Comparison of ENCODE assay signal across 12 cellular contexts in genomic region chr19:2394054-2394668, GRCh38. TPM values are rescaled to one million over a fixed set of nuclear protein-coding genes. Genes with fewer than 3 reads are reported as not detected.
DNase-seq lines count a peak whose midpoint lies in the region; ATAC-seq and TF ChIP-seq lines count a peak whose summit lies in the region.
"Had no signal": no experiment of that assay in that cellular context is flagged by ENCODE, and none has a peak within 500 bp of the region (broad histone marks: within the 10 kb centered on the region; RNA-seq: fewer than 3 reads in every experiment).

No MANE protein-coding gene starts in this region.

- H3K4me3 ChIP-seq in CD4-positive, alpha-beta memory T cell (ENCODE audit: low read length in 2 of 2): no peak overlapping the region
- no peak overlapping the region for H3K4me3 ChIP-seq in ovary
- H3K4me3 ChIP-seq in hepatocyte: no peak overlapping the region

- no peaks in the 10 kb centered on the region for H3K9me3 Mint-ChIP-seq in CD4-positive, alpha-beta memory T cell

- H3K79me2 ChIP-seq in hepatocyte: no peaks in the 10 kb centered on the region

- no peaks in the 10 kb centered on the region for H3K36me3 Mint-ChIP-seq in CD4-positive, alpha-beta memory T cell
- H3K36me3 Mint-ChIP-seq in T-helper 17 cell (ENCODE audit: low read depth): peaks cover 2% of the 10 kb centered on the region

- peak overlapping the region in 2 of 7 donors; percentile 66 to 78 for H3K27ac Mint-ChIP-seq in CD4-positive, alpha-beta memory T cell
- no peak overlapping the region for H3K27ac Mint-ChIP-seq in T-helper 17 cell

- H4K20me1 ChIP-seq in hepatocyte (ENCODE audit: insufficient read depth, poor library complexity, severe bottlenecking): no peaks in the 10 kb centered on the region

- peaks cover 2% of the 10 kb centered on the region in 2 donors for H3K27me3 Mint-ChIP-seq in CD4-positive, alpha-beta memory T cell
- peaks cover 18% of the 10 kb centered on the region for H3K27me3 Mint-ChIP-seq in T-helper 17 cell

- peak overlapping the region in 5 of 8 donors; percentile 49 to 86 (median 70) for H3K4me3 Mint-ChIP-seq in CD4-positive, alpha-beta memory T cell
- H3K4me3 Mint-ChIP-seq in T-helper 17 cell: no peak overlapping the region
- H3K4me3 Mint-ChIP-seq: neural crest cell had no signal

- no peaks in the 10 kb centered on the region for H3K27me3 ChIP-seq in CD4-positive, alpha-beta memory T cell (ENCODE audit: insufficient read depth, low read length)
- H3K27me3 ChIP-seq in ovary: no peaks in the 10 kb centered on the region
- no peaks in the 10 kb centered on the region for H3K27me3 ChIP-seq in hepatocyte

- no peaks in the 10 kb centered on the region for H3K9me3 ChIP-seq in CD4-positive, alpha-beta memory T cell (ENCODE audit: control insufficient read depth in 1 of 2, low read length in 2 of 2)
- H3K9me3 ChIP-seq in T-helper 17 cell (ENCODE audit: control insufficient read depth, low read length, poor library complexity, severe bottlenecking) (no peaks in the 10 kb centered on the region), ovary (no peaks in the 10 kb centered on the region), hepatocyte (ENCODE audit: low read depth) (no peaks in the 10 kb centered on the region)
- H3K9me3 ChIP-seq: Caco-2 had no signal

- ATAC-seq in HG02973 (IDR thresholded peaks at IDR 0.05; ENCODE audit: unreplicated experiment) (peak; percentile 56), T-helper 17 cell (peak; percentile 59), HG02588 (IDR thresholded peaks at IDR 0.05; ENCODE audit: unreplicated experiment) (no peak), HG02571 (IDR thresholded peaks at IDR 0.05; ENCODE audit: unreplicated experiment) (no peak)
- ATAC-seq: Panc1 had no signal

- CTCF ChIA-PET in CD4-positive, alpha-beta memory T cell (lab: Charles Lee; ENCODE audit: partially characterized antibody): interaction anchor here (0.6 to 9.3 kb wide), 11 partner anchors 9 to 465 kb away, joined by 3 to 81 read pairs (median 4); no protein-coding TSS in a partner anchor

- no peak for DNase-seq in CD4-positive, alpha-beta memory T cell
- DNase-seq in T-helper 17 cell: no peak
- peak; percentile 61 for DNase-seq in medulla oblongata (ENCODE audit: extremely low spot score)
- DNase-seq in ovary: no peak
- DNase-seq in hepatocyte (ENCODE audit: low spot score): no peak

- no peak for TF ChIP-seq EP300 in ovary (IDR thresholded peaks at IDR 0.05)

- H3K4me1 Mint-ChIP-seq in CD4-positive, alpha-beta memory T cell: peaks cover 2 to 15% (median 4%) of the 10 kb centered on the region in 4 donors
- H3K4me1 Mint-ChIP-seq in T-helper 17 cell: peaks cover 2% of the 10 kb centered on the region

- no peaks in the 10 kb centered on the region for H3K4me1 ChIP-seq in CD4-positive, alpha-beta memory T cell (ENCODE audit: insufficient read depth, low read length)
- H3K4me1 ChIP-seq in ovary (ENCODE audit: insufficient read depth) (no peaks in the 10 kb centered on the region), hepatocyte (ENCODE audit: insufficient read depth) (no peaks in the 10 kb centered on the region)

- 49 to 61% (median 58%) methylated on average over 15 of the region's 15 CpGs for WGBS in ovary, 3 donors
- WGBS in hepatocyte (ENCODE audit: low lambda C conversion rate, missing lambda C conversion rate): 83% methylated on average over 15 of the region's 15 CpGs

- no peak overlapping the region for H3K4me2 ChIP-seq in hepatocyte

- TF ChIP-seq POLR2A in ovary (IDR thresholded peaks at IDR 0.05): no peak

- H3K9me2 ChIP-seq in hepatocyte (replicated peaks; ENCODE audit: insufficient read depth): no peaks in the 10 kb centered on the region

- H3K27ac ChIP-seq in CD4-positive, alpha-beta memory T cell (ENCODE audit: low read depth, low read length): no peak overlapping the region
- H3K27ac ChIP-seq in ovary (no peak overlapping the region), hepatocyte (no peak overlapping the region)

- POLR2A ChIA-PET in CD4-positive, alpha-beta memory T cell (lab: Charles Lee; ENCODE audit: partially characterized antibody): interaction anchor here (0.6 to 3.7 kb wide), 5 partner anchors 62 to 243 kb away, joined by 3 to 25 read pairs (median 4); no protein-coding TSS in a partner anchor

- TF ChIP-seq CTCF in ovary (IDR thresholded peaks at IDR 0.05) (no peak), hepatocyte (IDR thresholded peaks at IDR 0.05; ENCODE audit: poor library complexity) (no peak)

- no peak overlapping the region for H2AFZ ChIP-seq in hepatocyte

- no peaks in the 10 kb centered on the region for H3K36me3 ChIP-seq in CD4-positive, alpha-beta memory T cell (ENCODE audit: insufficient read depth, low read length)
- H3K36me3 ChIP-seq in ovary: no peaks in the 10 kb centered on the region
- H3K36me3 ChIP-seq in hepatocyte (replicated peaks; ENCODE audit: insufficient read depth, low read depth): no peaks in the 10 kb centered on the region

- intact Hi-C loops in CD4-positive, alpha-beta memory T cell (cut with micrococcal nuclease): no loop called here
- intact Hi-C loops in ovary (cut with DNase I): loop anchor here in 2 of 4 donors (5.0 to 10.0 kb wide), 3 partner anchors 119 to 239 kb away; partner anchors contain the start of genes AP3D1 (in 1 of the 2), PLEKHJ1 (in 1 of the 2) and SF3A2 (in 1 of the 2)

RNA-seq across cellular contexts. Expression of gene TIMM13, which starts 33.2 kb away (rescaled TPM):
- 10 to 100 TPM; 30.6 to 31.6 TPM for total RNA-seq in CD4-positive, alpha-beta memory T cell
- 10 to 100 TPM; 65.9 to 76.4 TPM for polyA plus RNA-seq in CD4-positive, alpha-beta memory T cell
- 10 to 100 TPM; 22.3 to 27.8 TPM for total RNA-seq in T-helper 17 cell
- total RNA-seq in ovary: 10 to 100 TPM; 19.3 to 72.3 (median 61.6) TPM
- 10 to 100 TPM in 1 of 2 donors, 1 to 10 TPM in 1; 2.7 to 46.1 TPM for polyA plus RNA-seq in ovary
- total RNA-seq in hepatocyte: 38.3 and 47.4 TPM in 2 replicates
- polyA plus RNA-seq in hepatocyte: 188 and 213 TPM in 2 replicates

RNA-seq across cellular contexts. Expression of gene TMPRSS9, which starts 34.1 kb away (rescaled TPM):
- total RNA-seq in CD4-positive, alpha-beta memory T cell: not detected
- polyA plus RNA-seq in CD4-positive, alpha-beta memory T cell: not detected
- total RNA-seq in T-helper 17 cell (not detected), ovary (under 1 TPM in 6 of 7 donors, not detected in 1; 0.07 to 0.51 (median 0.23) TPM), hepatocyte (0.23 TPM in 1 of 2 replicates, not detected in the other)
- polyA plus RNA-seq in ovary (under 1 TPM; 0.05 to 0.13 TPM), hepatocyte (not detected in 2 replicates)
- total RNA-seq: cardiac septum had no signal

Comparison
In these comparisons a context has a peak if more than half of its experiments do, and no peak if none do; other contexts are left out.
1. ATAC-seq: peak in HG02973 (single experiment) and T-helper 17 cell (single experiment); none in HG02588 (single experiment) and HG02571 (single experiment).